Comparison of ENCODE assay signal across 21 cellular contexts in genomic region chr7:6262206-6262605, GRCh38. TPM values are rescaled to one million over a fixed set of nuclear protein-coding genes. Genes with fewer than 3 reads are reported as not detected.
DNase-seq lines count a peak whose midpoint lies in the region; ATAC-seq and TF ChIP-seq lines count a peak whose summit lies in the region.
"Had no signal": no experiment of that assay in that cellular context is flagged by ENCODE, and none has a peak within 500 bp of the region (broad histone marks: within the 10 kb centered on the region; RNA-seq: fewer than 3 reads in every experiment).

No MANE protein-coding gene starts in this region.

- no peaks in the 10 kb centered on the region for H3K9me3 ChIP-seq in heart left ventricle
- H3K9me3 ChIP-seq in T-helper 17 cell (ENCODE audit: control insufficient read depth, low read length, poor library complexity, severe bottlenecking): no peaks in the 10 kb centered on the region
- H3K9me3 ChIP-seq: gastroesophageal sphincter, upper lobe of right lung had no signal

- no peaks in the 10 kb centered on the region for H3K9me3 Mint-ChIP-seq in type B pancreatic cell
- no peaks in the 10 kb centered on the region for H3K9me3 Mint-ChIP-seq in activated CD4-positive, alpha-beta T cell treated with anti-CD3 and anti-CD28 coated beads, Interleukin-2, amount 10 ng/mL, durations not matched to agents 7 days and 5 days
- H3K9me3 Mint-ChIP-seq: stimulated activated naive CD8-positive, alpha-beta T cell treated with anti-CD3 and anti-CD28 coated beads, Interleukin-15, amount 100 ng/mL, for 72 hours had no signal

- TF ChIP-seq CTCF in heart left ventricle (IDR thresholded peaks at IDR 0.05) (no peak), type B pancreatic cell (conservative IDR thresholded peaks at IDR 0.05) (no peak)

- H3K36me3 Mint-ChIP-seq in T-helper 17 cell (ENCODE audit: low read depth): peaks cover 5% of the 10 kb centered on the region
- peaks cover 3% of the 10 kb centered on the region for H3K36me3 Mint-ChIP-seq in type B pancreatic cell
- H3K36me3 Mint-ChIP-seq in activated CD4-positive, alpha-beta T cell treated with anti-CD3 and anti-CD28 coated beads, Interleukin-2, amount 10 ng/mL, durations not matched to agents 7 days and 5 days (ENCODE audit: low read depth): no peaks in the 10 kb centered on the region

- peak overlapping the region in 9 of 12 donors; percentile 62 to 83 (median 72) for H3K27ac ChIP-seq in heart left ventricle
- H3K27ac ChIP-seq: cardiac muscle cell, upper lobe of right lung had no signal

- no peak overlapping the region for H3K4me3 ChIP-seq in heart left ventricle
- H3K4me3 ChIP-seq: cardiac muscle cell, gastroesophageal sphincter, smooth muscle cell, upper lobe of right lung had no signal

- intact Hi-C loops in heart left ventricle (cut with DNase I): loop anchor here in 2 of 10 donors (5.0 kb wide), 2 partner anchors 35 to 95 kb away; no protein-coding TSS in a partner anchor
- intact Hi-C loops in left cardiac atrium (cut with DNase I): no loop called here

- no peak overlapping the region for H3K4me3 Mint-ChIP-seq in T-helper 17 cell
- no peak overlapping the region for H3K4me3 Mint-ChIP-seq in type B pancreatic cell
- no peak overlapping the region for H3K4me3 Mint-ChIP-seq in activated CD4-positive, alpha-beta T cell treated with anti-CD3 and anti-CD28 coated beads, Interleukin-2, amount 10 ng/mL, durations not matched to agents 7 days and 5 days
- H3K4me3 Mint-ChIP-seq: stimulated activated naive CD8-positive, alpha-beta T cell treated with anti-CD3 and anti-CD28 coated beads, Interleukin-15, amount 100 ng/mL, for 72 hours had no signal

- DNase-seq in heart left ventricle (no peak), left cardiac atrium (no peak), T-helper 17 cell (no peak), fibroblast of peridontal ligament (ENCODE audit: extremely low read depth) (peak; percentile 36), type B pancreatic cell (ENCODE audit: extremely low spot score, unreplicated experiment) (no peak), GM19238 (ENCODE audit: insufficient read length, low spot score) (no peak)
- no peak for DNase-seq in activated CD4-positive, alpha-beta T cell treated with anti-CD3 and anti-CD28 coated beads, Interleukin-2, amount 10 ng/mL, durations not matched to agents 7 days and 5 days
- DNase-seq: 8988T; activated CD4-positive, alpha-beta T cell treated with anti-CD3 and anti-CD28 coated beads, Interleukin-2, amount 50 U/mL, for 1 hour; mesendoderm; NCI-H1694 treated with DMSO at 0.1 percent for 48 hours; NCI-H526 treated with DMSO at 0.1 percent for 48 hours; stimulated activated CD4-positive, alpha-beta T cell treated with anti-CD3 and anti-CD28 coated beads, Interleukin-4, amount 100 ng/mL, for 1 hour; stimulated activated naive CD8-positive, alpha-beta T cell treated with anti-CD3 and anti-CD28 coated beads, Interleukin-15, amount 100 ng/mL, for 72 hours; upper lobe of right lung had no signal

- peak in 1 of 4 donors; percentile 8 for ATAC-seq in heart left ventricle
- no peak for ATAC-seq in left cardiac atrium
- ATAC-seq in T-helper 17 cell: no peak
- no peak for ATAC-seq in HG03025 (IDR thresholded peaks at IDR 0.05; ENCODE audit: low FRiP score, unreplicated experiment)
- ATAC-seq: gastroesophageal sphincter; Right ventricle myocardium inferior; stimulated activated naive CD8-positive, alpha-beta T cell treated with anti-CD3 and anti-CD28 coated beads, Interleukin-15, amount 100 ng/mL, for 72 hours; upper lobe of right lung had no signal

- H3K27ac Mint-ChIP-seq in T-helper 17 cell: peak overlapping the region; percentile 91
- H3K27ac Mint-ChIP-seq in type B pancreatic cell: peak overlapping the region; percentile 15
- H3K27ac Mint-ChIP-seq in activated CD4-positive, alpha-beta T cell treated with anti-CD3 and anti-CD28 coated beads, Interleukin-2, amount 10 ng/mL, durations not matched to agents 7 days and 5 days: no peak overlapping the region
- H3K27ac Mint-ChIP-seq: progenitor cell of endocrine pancreas; stimulated activated naive CD8-positive, alpha-beta T cell treated with anti-CD3 and anti-CD28 coated beads, Interleukin-15, amount 100 ng/mL, for 72 hours had no signal

- H3K4me1 Mint-ChIP-seq in T-helper 17 cell (peaks cover 52% of the 10 kb centered on the region), type B pancreatic cell (ENCODE audit: unreplicated experiment) (peaks cover 50% of the 10 kb centered on the region)
- H3K4me1 Mint-ChIP-seq in activated CD4-positive, alpha-beta T cell treated with anti-CD3 and anti-CD28 coated beads, Interleukin-2, amount 10 ng/mL, durations not matched to agents 7 days and 5 days: peaks cover 14% of the 10 kb centered on the region

- peaks cover 10 to 78% (median 55%) of the 10 kb centered on the region in 12 donors for H3K4me1 ChIP-seq in heart left ventricle

- no peaks in the 10 kb centered on the region for H3K27me3 ChIP-seq in heart left ventricle
- H3K27me3 ChIP-seq: cardiac muscle cell, gastroesophageal sphincter, upper lobe of right lung had no signal

- no peaks in the 10 kb centered on the region for H3K36me3 ChIP-seq in heart left ventricle
- H3K36me3 ChIP-seq: cardiac muscle cell, gastroesophageal sphincter, upper lobe of right lung had no signal

- POLR2A ChIA-PET in activated CD4-positive, alpha-beta T cell treated with anti-CD3 and anti-CD28 coated beads, Interleukin-2, amount 10 ng/mL, durations not matched to agents 7 days and 5 days (lab: Charles Lee): interaction anchor here (0.6 kb wide), 1 partner anchor 52 kb away, joined by 4 read pairs; no protein-coding TSS in a partner anchor

- CTCF ChIA-PET in activated CD4-positive, alpha-beta T cell treated with anti-CD3 and anti-CD28 coated beads, Interleukin-2, amount 10 ng/mL, durations not matched to agents 7 days and 5 days (lab: Charles Lee): interaction anchor here (0.6 kb wide), 2 partner anchors 13 to 59 kb away, joined by 3 read pairs; no protein-coding TSS in a partner anchor

- H3K27me3 Mint-ChIP-seq in T-helper 17 cell (no peaks in the 10 kb centered on the region), type B pancreatic cell (no peaks in the 10 kb centered on the region)
- peaks cover 25% of the 10 kb centered on the region for H3K27me3 Mint-ChIP-seq in activated CD4-positive, alpha-beta T cell treated with anti-CD3 and anti-CD28 coated beads, Interleukin-2, amount 10 ng/mL, durations not matched to agents 7 days and 5 days
- H3K27me3 Mint-ChIP-seq: progenitor cell of endocrine pancreas; stimulated activated naive CD8-positive, alpha-beta T cell treated with anti-CD3 and anti-CD28 coated beads, Interleukin-15, amount 100 ng/mL, for 72 hours had no signal

- no peak for TF ChIP-seq POLR2A in heart left ventricle (IDR thresholded peaks at IDR 0.05)

RNA-seq across cellular contexts. Expression of gene CYTH3, which starts 10.2 kb away (rescaled TPM):
- total RNA-seq in heart left ventricle: 10 to 100 TPM; 17.2 to 49.7 (median 22.1) TPM
- polyA plus RNA-seq in heart left ventricle: 10 to 100 TPM; 11.1 to 25.1 TPM
- total RNA-seq in left cardiac atrium: 10 to 100 TPM; 26.4 to 30.2 TPM
- 10 to 100 TPM; 23.1 to 25.8 TPM for total RNA-seq in T-helper 17 cell
- 31.1 and 36.6 TPM in 2 replicates for total RNA-seq in type B pancreatic cell (ENCODE audit: low replicate concordance)
- total RNA-seq in activated CD4-positive, alpha-beta T cell treated with anti-CD3 and anti-CD28 coated beads, Interleukin-2, amount 10 ng/mL, durations not matched to agents 7 days and 5 days: 1 to 10 TPM in 1 of 2 experiments, under 1 TPM in 1; 0.74 to 1.4 TPM

Comparison
In these comparisons a context has a peak if more than half of its experiments do, and no peak if none do; other contexts are left out.
1. RNA of gene CYTH3, which starts 10.2 kb away (total RNA-seq): 31.1 to 36.6 TPM in type B pancreatic cell, 26.4 to 30.2 TPM in left cardiac atrium, 23.1 to 25.8 TPM in T-helper 17 cell and 17.2 to 49.7 TPM in heart left ventricle; 0.74 to 1.4 TPM in activated CD4-positive, alpha-beta T cell treated with anti-CD3 and anti-CD28 coated beads, Interleukin-2, amount 10 ng/mL, durations not matched to agents 7 days and 5 days; every median in the first group is over 4 times any median in the second.